In genomic region chr2:215552144-215552580, GRCh38 we compare ENCODE assay signal across 21 cellular contexts.
DNase-seq lines count a peak whose midpoint lies in the region; ATAC-seq, FAIRE-seq and TF ChIP-seq lines count a peak whose summit lies in the region.
"Had no signal": no experiment of that assay in that cellular context is flagged by ENCODE, and none has a peak within 500 bp of the region (broad histone marks: within the 10 kb centered on the region; RNA-seq: fewer than 3 reads in every experiment).

No MANE protein-coding gene starts in this region.

- H3K79me2 ChIP-seq in keratinocyte (ENCODE audit: control insufficient read depth, insufficient read depth, low read length), result no peaks in the 10 kb centered on the region

- H3K27ac Mint-ChIP-seq in WTC11, result no peak overlapping the region
- H3K27ac Mint-ChIP-seq: B cell; CD4-positive, alpha-beta T cell; CD8-positive, alpha-beta T cell had no signal

- H3K9me3 Mint-ChIP-seq in WTC11, result peaks cover 4% of the 10 kb centered on the region
- H3K9me3 Mint-ChIP-seq: CD4-positive, alpha-beta T cell; CD8-positive, alpha-beta T cell had no signal

- H3K4me3 ChIP-seq in keratinocyte (ENCODE audit: control insufficient read depth in 2 of 3, extremely low read depth in 1 of 3, insufficient read depth in 2 of 3, low read depth in 1 of 3, low read length in 3 of 3), result no peak overlapping the region
- no peak overlapping the region for H3K4me3 ChIP-seq in testis
- H3K4me3 ChIP-seq: A549; BLaER1 treated with 17β-estradiol and CSF1 and Interleukin-3, amounts not matched to agents 10 nM and 100 nM had no signal

- dilution Hi-C loops in keratinocyte (cut with MboI; ENCODE audit: extremely low pct_ligation_motif_present, low sequenced_read_pairs), result no loop called here

- H3K4me3 Mint-ChIP-seq in WTC11, result no peak overlapping the region
- H3K4me3 Mint-ChIP-seq: B cell; CD4-positive, alpha-beta T cell; CD8-positive, alpha-beta T cell had no signal

- H3K4me1 ChIP-seq in keratinocyte (ENCODE audit: control insufficient read depth, extremely low read depth, insufficient read depth, low read length), result peaks cover 12% of the 10 kb centered on the region
- no peaks in the 10 kb centered on the region for H3K4me1 ChIP-seq in testis
- H3K4me1 ChIP-seq: A549; BLaER1 treated with 17β-estradiol and CSF1 and Interleukin-3, amounts not matched to agents 10 nM and 100 nM had no signal

- no peak overlapping the region for H3K4me2 ChIP-seq in keratinocyte (ENCODE audit: control insufficient read depth, extremely low read depth, insufficient read depth, low read depth, low read length)
- H3K4me2 ChIP-seq: A549; BLaER1 treated with 17β-estradiol and CSF1 and Interleukin-3, amounts not matched to agents 10 nM and 100 nM had no signal

- 76 to 80% methylated on average over 4 of the region's 4 CpGs for WGBS in testis, 2 donors

- no peak for TF ChIP-seq CTCF in WTC11 (IDR thresholded peaks at IDR 0.05)
- TF ChIP-seq CTCF in keratinocyte (optimal IDR thresholded peaks at IDR 0.05 in 1 of 3, IDR thresholded peaks at IDR 0.05 in 1 of 3, conservative IDR thresholded peaks at IDR 0.05 in 1 of 3; ENCODE audit: extremely low read depth in 1 of 3, insufficient read depth in 2 of 3, low read length in 3 of 3), result no peak
- no peak for TF ChIP-seq CTCF in testis (IDR thresholded peaks at IDR 0.05)

- H3K36me3 ChIP-seq in keratinocyte (ENCODE audit: control insufficient read depth in 2 of 2, extremely low read depth in 1 of 2, insufficient read depth in 2 of 2, low read length in 2 of 2) (no peaks in the 10 kb centered on the region), testis (ENCODE audit: low read depth, missing control alignments) (no peaks in the 10 kb centered on the region)
- H3K36me3 ChIP-seq: BLaER1 treated with 17β-estradiol and CSF1 and Interleukin-3, amounts not matched to agents 10 nM and 100 nM had no signal

- no peak for ATAC-seq in WTC11
- ATAC-seq: A549; CD8-positive, alpha-beta T cell had no signal

- H3K9me1 ChIP-seq in keratinocyte (ENCODE audit: control insufficient read depth, extremely low read depth, insufficient read depth, low read length), result no peaks in the 10 kb centered on the region

- no peaks in the 10 kb centered on the region for H3K27me3 ChIP-seq in keratinocyte (ENCODE audit: control insufficient read depth, extremely low read depth, insufficient read depth, low read length)
- no peaks in the 10 kb centered on the region for H3K27me3 ChIP-seq in testis
- H3K27me3 ChIP-seq: BLaER1 treated with 17β-estradiol and CSF1 and Interleukin-3, amounts not matched to agents 10 nM and 100 nM had no signal

- peak; percentile 57 for FAIRE-seq in keratinocyte (lab: Jason Lieb, UNC)
- FAIRE-seq: A549, D721Med, G401.6, GM12891, GM19239 had no signal

- H3K9ac ChIP-seq in keratinocyte (ENCODE audit: control insufficient read depth, extremely low read depth, insufficient read depth, low read length), result no peak overlapping the region
- H3K9ac ChIP-seq: BLaER1 treated with 17β-estradiol and CSF1 and Interleukin-3, amounts not matched to agents 10 nM and 100 nM had no signal

- H3K27ac ChIP-seq in keratinocyte (ENCODE audit: control insufficient read depth, insufficient read depth, low read length) (no peak overlapping the region), testis (no peak overlapping the region)
- H3K27ac ChIP-seq: 22Rv1; A549; BLaER1 treated with 17β-estradiol and CSF1 and Interleukin-3, amounts not matched to agents 10 nM and 100 nM; C4-2B had no signal

- peaks cover 23% of the 10 kb centered on the region for H3K4me1 Mint-ChIP-seq in WTC11
- H3K4me1 Mint-ChIP-seq: B cell had no signal

- CTCF ChIA-PET in WTC11 (lab: Charles Lee), result no interaction called here

- TF ChIP-seq POLR2A in testis (IDR thresholded peaks at IDR 0.05), result no peak

- H3K36me3 Mint-ChIP-seq in WTC11, result no peaks in the 10 kb centered on the region
- H3K36me3 Mint-ChIP-seq: CD8-positive, alpha-beta T cell had no signal

- no peaks in the 10 kb centered on the region for H3K9me3 ChIP-seq in keratinocyte (ENCODE audit: control insufficient read depth, low read depth, low read length)
- H3K9me3 ChIP-seq in testis, result no peaks in the 10 kb centered on the region
- H3K9me3 ChIP-seq: A549; BLaER1 treated with 17β-estradiol and CSF1 and Interleukin-3, amounts not matched to agents 10 nM and 100 nM; Caco-2 had no signal

- intact Hi-C loops in testis (cut with DNase I; ENCODE audit: low total_unique reads), result no loop called here

- H2AFZ ChIP-seq in keratinocyte (ENCODE audit: control insufficient read depth, low read length), result no peak overlapping the region

- DNase-seq in NCI-H146 (lab: John Stamatoyannopoulos, UW) (peak; percentile 20), NCI-H146 treated with DMSO at 0.1 percent for 48 hours (lab: John Stamatoyannopoulos, UW; ENCODE audit: unreplicated experiment) (no peak), WTC11 (ENCODE audit: low spot score) (no peak), keratinocyte (ENCODE audit: low read depth, low spot score) (no peak), testis (no peak)
- DNase-seq: AML-193; Caco-2; Calu3; CD4-positive, alpha-beta T cell; CD8-positive, alpha-beta T cell; DMS79 treated with DMSO at 0.1 percent for 48 hours; GF-D8 had no signal

- POLR2A ChIA-PET in WTC11 (lab: Charles Lee), result no interaction called here

- H4K20me1 ChIP-seq in keratinocyte (ENCODE audit: control insufficient read depth, extremely low read depth, insufficient read depth, low read length), result no peaks in the 10 kb centered on the region
- H4K20me1 ChIP-seq: BLaER1 treated with 17β-estradiol and CSF1 and Interleukin-3, amounts not matched to agents 10 nM and 100 nM had no signal

- H3K27me3 Mint-ChIP-seq in WTC11 (ENCODE audit: low read depth), result no peaks in the 10 kb centered on the region
- H3K27me3 Mint-ChIP-seq: CD4-positive, alpha-beta T cell had no signal

TF ChIP-seq in WTC11, 78 proteins besides CTCF, POLR2A, EP300 and RAD21:
- no peak for TF ChIP-seq ESRRA (CRISPR knock-in tag; IDR thresholded peaks at IDR 0.05; ENCODE audit: borderline replicate concordance)
- no peak for TF ChIP-seq PRRX2 (CRISPR knock-in tag; IDR thresholded peaks at IDR 0.05)
- TF ChIP-seq GABPB1 (CRISPR knock-in tag; IDR thresholded peaks at IDR 0.05), result 0 out of 2 replicates have a peak, but pooled peaks have one; percentile 15
- TF ChIP-seq ZNF232 (CRISPR knock-in tag; IDR thresholded peaks at IDR 0.05), result no peak
